16 cellular contexts compared by ENCODE assay signal in genomic region chr2:236264256-236264655, GRCh38. TPM values are rescaled to one million over a fixed set of nuclear protein-coding genes. Genes with fewer than 3 reads are reported as not detected.
"Had no signal": no experiment of that assay in that cellular context is flagged by ENCODE, and none has a peak within 500 bp of the region (broad histone marks: within the 10 kb centered on the region; RNA-seq: fewer than 3 reads in every experiment).

Gene ASB18 (minus strand): TSS chr2:236264406. CDS start chr2:236264345, 61 bp downstream.

- H3K4me1 ChIP-seq: stomach had no signal

- H3K9me3 ChIP-seq: thoracic aorta had no signal

- ATAC-seq: effector memory CD8-positive, alpha-beta T cell; mucosa of descending colon; natural killer cell treated with Interleukin-12 subunit alpha and Interleukin-12 subunit beta and Interleukin-15 and Interleukin-18, amount 100 ng/mL, for 72 hours had no signal

- H3K4me3 ChIP-seq: mucosa of descending colon, skin epidermis, stomach, thoracic aorta had no signal

- H3K27ac ChIP-seq: skin epidermis, stomach, thoracic aorta had no signal

- DNase-seq: activated CD4-positive, alpha-beta T cell treated with anti-CD3 and anti-CD28 coated beads, Interleukin-2, amount 50 U/mL, for 1 hour; activated T-cell treated with anti-CD3 and anti-CD28 coated beads for 4 hours; effector memory CD8-positive, alpha-beta T cell; hypothalamus; kidney glomerular epithelial cell; mucosa of descending colon; stomach had no signal

- H3K36me3 ChIP-seq: stomach, thoracic aorta had no signal

RNA-seq across cellular contexts. Expression of gene ASB18, which starts in this region (rescaled TPM):
- total RNA-seq: activated CD8-positive, alpha-beta memory T cell treated with anti-CD3 and anti-CD28 coated beads for 36 hours; epithelial cell of proximal tubule; lung microvascular endothelial cell; mucosa of descending colon; natural killer cell treated with Interleukin-12 subunit alpha and Interleukin-12 subunit beta and Interleukin-15 and Interleukin-18, amount 100 ng/mL, for 72 hours; omental fat pad; stomach; T-helper 2 cell treated with Interferon-gamma antibody and Interleukin-4, amounts not matched to agents 100 ng/mL and 5 ng/mL, for 36 hours; thoracic aorta; urinary bladder had no signal
- polyA plus RNA-seq: stomach, urinary bladder had no signal
